Comparison of ENCODE assay signal across 14 cellular contexts in genomic region chr18:69257861-69258458, GRCh38.
DNase-seq lines count a peak whose midpoint lies in the region; ATAC-seq, FAIRE-seq and TF ChIP-seq lines count a peak whose summit lies in the region.
"Had no signal": no experiment of that assay in that cellular context is flagged by ENCODE, and none has a peak within 500 bp of the region (broad histone marks: within the 10 kb centered on the region; RNA-seq: fewer than 3 reads in every experiment).

No MANE protein-coding gene starts in this region.

- FAIRE-seq in pancreas (lab: Jason Lieb, UNC) = no peak

- ATAC-seq in pancreas (peak; percentile 31 to 81 (median 48)), GM21737 (IDR thresholded peaks at IDR 0.05; ENCODE audit: unreplicated experiment) (no peak), GM18502 (IDR thresholded peaks at IDR 0.05; ENCODE audit: poor library complexity, unreplicated experiment) (no peak)
- no peak for ATAC-seq in stimulated activated naive CD8-positive, alpha-beta T cell treated with anti-CD3 and anti-CD28 coated beads, Interleukin-15, Interleukin-2, amounts not matched to agents 100 U/mL and 50 U/mL, for 24 hours
- ATAC-seq: HCT116 had no signal

- no peaks in the 10 kb centered on the region for H3K27me3 ChIP-seq in pancreas
- H3K27me3 ChIP-seq: tibial artery had no signal

- no peaks in the 10 kb centered on the region for H3K4me1 ChIP-seq in pancreas
- H3K4me1 ChIP-seq: tibial artery had no signal

- intact Hi-C loops in pancreas (cut with DNase I) = no loop called here

- no peak overlapping the region for H3K27ac ChIP-seq in pancreas
- H3K27ac ChIP-seq: tibial artery, WERI-Rb-1 had no signal

- no peak overlapping the region for H3K4me3 ChIP-seq in pancreas
- H3K4me3 ChIP-seq: tibial artery had no signal

- no peaks in the 10 kb centered on the region for H3K36me3 ChIP-seq in pancreas
- H3K36me3 ChIP-seq: tibial artery, WERI-Rb-1 had no signal

- no peak for TF ChIP-seq CTCF in pancreas (IDR thresholded peaks at IDR 0.05)

- DNase-seq in GM04503 (ENCODE audit: low read depth) (peak; percentile 84), NCI-H460 (ENCODE audit: extremely low read depth, low read depth) (peak; percentile 46), epidermal melanocyte (ENCODE audit: insufficient read length, low spot score) (peak; percentile 16), pancreas (no peak), NCI-H748 (lab: John Stamatoyannopoulos, UW; ENCODE audit: unreplicated experiment) (no peak)
- DNase-seq in stimulated activated naive CD8-positive, alpha-beta T cell treated with anti-CD3 and anti-CD28 coated beads, Interleukin-15, Interleukin-2, amounts not matched to agents 100 U/mL and 50 U/mL, for 24 hours = no peak
- DNase-seq: mesendoderm, NCI-H1105, retina, tibial artery, WERI-Rb-1 had no signal

- WGBS in pancreas, 2 donors = 76 to 79% methylated on average over 7 of the region's 7 CpGs

- no peaks in the 10 kb centered on the region for H3K9me3 ChIP-seq in pancreas
- H3K9me3 ChIP-seq: tibial artery had no signal

Comparison
In these comparisons a context has a peak if more than half of its experiments do, and no peak if none do; other contexts are left out.
1. DNase-seq: peak in GM04503 (single experiment), NCI-H460 (single experiment) and epidermal melanocyte (single experiment); none in pancreas (0 of 6), NCI-H748 (single experiment) and stimulated activated naive CD8-positive, alpha-beta T cell treated with anti-CD3 and anti-CD28 coated beads, Interleukin-15, Interleukin-2, amounts not matched to agents 100 U/mL and 50 U/mL, for 24 hours (single experiment).
2. ATAC-seq: peak in pancreas (4 of 4); none in GM21737 (single experiment), stimulated activated naive CD8-positive, alpha-beta T cell treated with anti-CD3 and anti-CD28 coated beads, Interleukin-15, Interleukin-2, amounts not matched to agents 100 U/mL and 50 U/mL, for 24 hours (single experiment) and GM18502 (single experiment).